24 cellular contexts compared by ENCODE assay signal in genomic region chr6:37917568-37917967, GRCh38.
DNase-seq lines count a peak whose midpoint lies in the region; ATAC-seq, FAIRE-seq and TF ChIP-seq lines count a peak whose summit lies in the region.
"Had no signal": no experiment of that assay in that cellular context is flagged by ENCODE, and none has a peak within 500 bp of the region (broad histone marks: within the 10 kb centered on the region; RNA-seq: fewer than 3 reads in every experiment).

No MANE protein-coding gene starts in this region.

- peak; percentile 84 for ATAC-seq in left colon
- no peak for ATAC-seq in right cardiac atrium
- no peak for ATAC-seq in HG02763 (IDR thresholded peaks at IDR 0.05; ENCODE audit: unreplicated experiment)
- no peak for ATAC-seq in GM21390 (IDR thresholded peaks at IDR 0.05; ENCODE audit: unreplicated experiment)
- ATAC-seq: A549, HCT116 had no signal

- intact Hi-C loops in Calu3 (cut with micrococcal nuclease; ENCODE audit: unreplicated experiment) = no loop called here
- intact Hi-C loops in left colon (cut with DNase I, micrococcal nuclease) = no loop called here
- intact Hi-C loops in right cardiac atrium (cut with DNase I) = no loop called here

- H3K9me3 Mint-ChIP-seq in Calu3 (ENCODE audit: low read depth, unreplicated experiment) (no peaks in the 10 kb centered on the region), HFFc6 (no peaks in the 10 kb centered on the region)
- H3K9me3 Mint-ChIP-seq: CD14-positive monocyte; CD4-positive, alpha-beta T cell; CD8-positive, alpha-beta memory T cell; H9 had no signal

- CTCF ChIA-PET in Calu3 (lab: Charles Lee) = no interaction called here

- no peak overlapping the region for H3K4me3 Mint-ChIP-seq in Calu3 (ENCODE audit: low read depth, unreplicated experiment)
- no peak overlapping the region for H3K4me3 Mint-ChIP-seq in HFFc6
- H3K4me3 Mint-ChIP-seq: CD14-positive monocyte; CD4-positive, alpha-beta T cell; CD8-positive, alpha-beta memory T cell; H9 had no signal

- H3K36me3 ChIP-seq in small intestine (ENCODE audit: control insufficient read depth in 2 of 2, insufficient read depth in 2 of 2, low read length in 2 of 2) = no peaks in the 10 kb centered on the region
- H3K36me3 ChIP-seq: BE2C had no signal

- 8 to 77% (median 37%) methylated on average over 2 of the region's 2 CpGs for WGBS in small intestine, 3 donors
- WGBS in right cardiac atrium = 62% methylated on average over 2 of the region's 2 CpGs

- no peak overlapping the region for H3K27ac ChIP-seq in small intestine (ENCODE audit: low read depth in 1 of 2, low read length in 1 of 2)
- H3K27ac ChIP-seq in right cardiac atrium (ENCODE audit: low read length) = no peak overlapping the region
- H3K27ac ChIP-seq: A549; BLaER1 treated with 17β-estradiol and CSF1 and Interleukin-3, amounts not matched to agents 10 nM and 100 nM; GM23248 had no signal

- H3K27me3 Mint-ChIP-seq in Calu3 (ENCODE audit: unreplicated experiment) = no peaks in the 10 kb centered on the region
- no peaks in the 10 kb centered on the region; the same call in 1 of the 2 replicates for H3K27me3 Mint-ChIP-seq in HFFc6 (ENCODE audit: insufficient read depth)
- H3K27me3 Mint-ChIP-seq: CD4-positive, alpha-beta T cell; CD8-positive, alpha-beta memory T cell had no signal

- H3K4me1 ChIP-seq in small intestine (ENCODE audit: control insufficient read depth in 2 of 2, insufficient read depth in 1 of 2, low read depth in 1 of 2, low read length in 1 of 2) = peaks cover 2% of the 10 kb centered on the region in 2 donors
- peaks cover 2% of the 10 kb centered on the region for H3K4me1 ChIP-seq in right cardiac atrium (ENCODE audit: control insufficient read depth, insufficient read depth, low read length)
- H3K4me1 ChIP-seq: BE2C had no signal

- H3K4me1 Mint-ChIP-seq in Calu3 (ENCODE audit: low read depth, unreplicated experiment) = peaks cover 30% of the 10 kb centered on the region
- peaks cover 66% of the 10 kb centered on the region for H3K4me1 Mint-ChIP-seq in HFFc6 (ENCODE audit: low read depth)

- H3K27ac Mint-ChIP-seq in Calu3 (ENCODE audit: unreplicated experiment) (peak overlapping the region; percentile 5), HFFc6 (peak overlapping the region; percentile 34; the same call in 1 of the 2 replicates)
- H3K27ac Mint-ChIP-seq: CD4-positive, alpha-beta T cell; H9 had no signal

- TF ChIP-seq CTCF in Calu3 (IDR thresholded peaks at IDR 0.05; ENCODE audit: unreplicated experiment) (no peak), HFFc6 (IDR thresholded peaks at IDR 0.05) (no peak)

- H3K9me3 ChIP-seq in small intestine (ENCODE audit: control insufficient read depth, low read depth) (no peaks in the 10 kb centered on the region), right cardiac atrium (ENCODE audit: control insufficient read depth, low read length) (no peaks in the 10 kb centered on the region)
- H3K9me3 ChIP-seq: A549, BE2C had no signal

- DNase-seq in Calu3 = no peak
- DNase-seq in HFFc6 = no peak
- DNase-seq in left colon = no peak
- DNase-seq in small intestine = peak; percentile 78
- DNase-seq in NCI-H1092 treated with DMSO at 0.1 percent for 48 hours (lab: John Stamatoyannopoulos, UW) = no peak
- DNase-seq in right cardiac atrium = no peak
- DNase-seq: 8988T; ACHN; AML-193; BE2C; CD4-positive, alpha-beta T cell; CD8-positive, alpha-beta memory T cell; COR-L47; DMS153; DND-41; GM23248; H9 had no signal

- no TSS peak for BruUV-seq in Calu3 (replicated peaks; lab: Mats Ljungman, UMichigan)

- H3K36me3 Mint-ChIP-seq in Calu3 (ENCODE audit: insufficient read depth, unreplicated experiment) (peaks cover 18% of the 10 kb centered on the region), HFFc6 (ENCODE audit: low read depth) (no peaks in the 10 kb centered on the region)

- H3K27me3 ChIP-seq in small intestine (ENCODE audit: control insufficient read depth in 2 of 2, insufficient read depth in 2 of 2, low read length in 2 of 2) (no peaks in the 10 kb centered on the region), right cardiac atrium (ENCODE audit: control insufficient read depth, insufficient read depth) (no peaks in the 10 kb centered on the region)
- H3K27me3 ChIP-seq: BE2C; BLaER1 treated with 17β-estradiol and CSF1 and Interleukin-3, amounts not matched to agents 10 nM and 100 nM had no signal

- H3K4me3 ChIP-seq in small intestine (ENCODE audit: low read depth in 1 of 2, low read length in 2 of 2) (no peak overlapping the region), right cardiac atrium (ENCODE audit: low read length) (no peak overlapping the region)
- H3K4me3 ChIP-seq: A549; BLaER1 treated with 17β-estradiol and CSF1 and Interleukin-3, amounts not matched to agents 10 nM and 100 nM; GM23248 had no signal

- no peak for FAIRE-seq in small intestine (lab: Jason Lieb, UNC)
- FAIRE-seq: A549, GM12892 had no signal
